In the genomic region with DNA sequence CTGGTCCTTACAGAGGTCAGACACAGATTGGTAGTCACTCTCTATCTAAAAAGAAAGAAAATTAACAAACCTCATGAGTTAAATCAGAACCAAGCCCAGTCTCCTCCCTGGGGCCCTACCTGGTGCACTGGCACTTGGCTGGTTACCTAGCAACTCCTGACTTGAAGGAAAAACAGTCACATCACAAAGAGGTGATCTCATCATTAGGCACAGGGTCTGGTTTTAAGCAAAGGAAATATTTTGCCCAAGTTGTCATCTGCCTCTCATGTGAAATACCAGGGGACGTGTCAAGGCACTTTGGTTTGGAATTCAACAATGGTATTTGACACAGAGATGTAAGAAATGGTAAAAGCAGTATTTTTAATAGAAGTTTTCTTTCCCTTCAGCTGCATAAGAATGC, we compare ENCODE assay signal across 10 cellular contexts. TPM values are rescaled to one million over a fixed set of nuclear protein-coding genes. Genes with fewer than 3 reads are reported as not detected.
DNase-seq lines count a peak whose midpoint lies in the region; ATAC-seq and TF ChIP-seq lines count a peak whose summit lies in the region.
"Had no signal": no experiment of that assay in that cellular context is flagged by ENCODE, and none has a peak within 500 bp of the region (broad histone marks: within the 10 kb centered on the region; RNA-seq: fewer than 3 reads in every experiment).

No MANE protein-coding gene starts in this region.

- 67 to 71% methylated on average over 1 of the region's 1 CpG for WGBS in endodermal cell (ENCODE audit: insufficient coverage in 1 of 2, insufficient read length in 1 of 2), 2 experiments

- no peak for ATAC-seq in GM18870 (IDR thresholded peaks at IDR 0.05; ENCODE audit: unreplicated experiment)
- ATAC-seq: naive thymus-derived CD4-positive, alpha-beta T cell had no signal

- H3K27ac ChIP-seq in endodermal cell (ENCODE audit: low read depth, low read length): no peak overlapping the region

- no peak for TF ChIP-seq CTCF in endodermal cell (conservative IDR thresholded peaks at IDR 0.05)

- H3K4me1 ChIP-seq in endodermal cell (ENCODE audit: control insufficient read depth, insufficient read depth, low read length): peaks cover 19% of the 10 kb centered on the region

- H3K27me3 ChIP-seq in endodermal cell (ENCODE audit: control insufficient read depth, insufficient read depth, low read length, poor library complexity, severe bottlenecking): peaks cover 6% of the 10 kb centered on the region

- no peak overlapping the region for H3K4me3 Mint-ChIP-seq in endodermal cell
- H3K4me3 Mint-ChIP-seq: naive thymus-derived CD4-positive, alpha-beta T cell had no signal

- DNase-seq in NCI-H2171 treated with DMSO at 0.1 percent for 48 hours (lab: John Stamatoyannopoulos, UW) (peak; percentile 10), NCI-H2171 (lab: John Stamatoyannopoulos, UW) (no peak), NAMALWA (ENCODE audit: low spot score) (peak; percentile 31), endodermal cell (peak; percentile 62), renal cortical epithelial cell (ENCODE audit: low read depth) (peak; percentile 100), GM19238 (ENCODE audit: insufficient read length, low spot score) (no peak)
- DNase-seq in effector CD8-positive, alpha-beta T cell (lab: John Stamatoyannopoulos, UW): no peak
- DNase-seq: NCI-H187 treated with DMSO at 0.1 percent for 48 hours had no signal

- no peaks in the 10 kb centered on the region for H3K9me3 ChIP-seq in endodermal cell (ENCODE audit: control insufficient read depth, low read length)

- no peaks in the 10 kb centered on the region for H3K36me3 Mint-ChIP-seq in endodermal cell (ENCODE audit: low read depth)
- H3K36me3 Mint-ChIP-seq: naive thymus-derived CD4-positive, alpha-beta T cell had no signal

- H3K9ac ChIP-seq in endodermal cell (ENCODE audit: extremely low read depth, low read length, poor library complexity, severe bottlenecking): peak overlapping the region; percentile 8

- H3K9me3 Mint-ChIP-seq in endodermal cell: no peaks in the 10 kb centered on the region
- H3K9me3 Mint-ChIP-seq: naive thymus-derived CD4-positive, alpha-beta T cell had no signal

- no peaks in the 10 kb centered on the region for H3K36me3 ChIP-seq in endodermal cell (ENCODE audit: control insufficient read depth, insufficient read depth, low read length)

- H3K4me1 Mint-ChIP-seq in endodermal cell: peaks cover 33% of the 10 kb centered on the region

- peaks cover 4% of the 10 kb centered on the region for H3K27me3 Mint-ChIP-seq in endodermal cell (ENCODE audit: insufficient read depth)

- H3K27ac Mint-ChIP-seq in endodermal cell: peak overlapping the region; percentile 65

- H3K4me3 ChIP-seq in endodermal cell (ENCODE audit: low read length): no peak overlapping the region

RNA-seq across cellular contexts. Expression of a gene that starts 47.7 kb away (rescaled TPM):
- total RNA-seq in endodermal cell: 1 to 10 TPM in 1 of 2 donors, under 1 TPM in 1; 0.60 to 1.1 TPM
- polyA plus RNA-seq in endodermal cell (2013, experiment 1 of 2): 3.8 TPM
- 1.4 TPM for polyA plus RNA-seq in endodermal cell (2013, experiment 2 of 2)
- 4.0 and 7.8 TPM in 2 replicates for total RNA-seq in renal cortical epithelial cell

Comparison
In these comparisons a context has a peak if more than half of its experiments do, and no peak if none do; other contexts are left out.
1. DNase-seq: peak in NCI-H2171 treated with DMSO at 0.1 percent for 48 hours (single experiment), NAMALWA (single experiment), endodermal cell (single experiment) and renal cortical epithelial cell (single experiment); none in NCI-H2171 (single experiment), GM19238 (single experiment) and effector CD8-positive, alpha-beta T cell (single experiment).